ENCODE assay signal across 7 cellular contexts in the genomic region with DNA sequence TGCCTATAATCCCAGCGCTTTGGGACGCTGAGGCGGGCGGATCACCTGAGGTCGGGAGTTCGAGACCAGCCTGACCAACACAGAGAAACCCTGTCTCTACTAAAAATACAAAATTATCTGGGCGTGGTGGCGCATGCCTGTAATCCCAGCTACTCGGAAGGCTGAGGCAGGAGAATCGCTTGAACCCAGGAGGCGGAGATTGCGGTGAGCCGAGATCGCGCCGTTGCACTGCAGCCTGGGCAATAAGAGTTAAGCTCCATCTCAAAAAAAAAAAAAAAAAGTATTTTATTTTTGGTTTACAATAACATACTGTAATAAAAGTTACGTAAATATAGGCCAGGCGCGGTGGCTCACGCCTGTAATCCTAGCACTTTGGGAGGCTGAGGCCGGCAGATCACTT. TPM values are rescaled to one million over a fixed set of nuclear protein-coding genes. Genes with fewer than 3 reads are reported as not detected.
DNase-seq lines count a peak whose midpoint lies in the region; ATAC-seq and TF ChIP-seq lines count a peak whose summit lies in the region.
"Not testable (repeated sequence)": the region's sequence is repeated elsewhere in the genome, so short reads cannot be mapped to it uniquely, and the experiment has no call there.

No MANE protein-coding gene starts in this region.

- peak overlapping the region in 2 of 4 donors; percentile 79 to 86 for H3K4me3 Mint-ChIP-seq in CD4-positive, CD25-positive, alpha-beta regulatory T cell
- peak overlapping the region in 3 of 4 donors; percentile 78 to 85 (median 82) for H3K4me3 Mint-ChIP-seq in IgD-negative memory B cell
- H3K4me3 Mint-ChIP-seq in activated B cell treated with CpG ODN at 0.5 μM for 24 hours = peak overlapping the region; percentile 12
- not testable (repeated sequence) for H3K4me3 Mint-ChIP-seq in mesothelial cell of epicardium; progenitor cell of endocrine pancreas (ENCODE audit: low read depth)

- peaks cover 11% of the 10 kb centered on the region for H3K36me3 Mint-ChIP-seq in CD4-positive, CD25-positive, alpha-beta regulatory T cell
- H3K36me3 Mint-ChIP-seq in IgD-negative memory B cell; activated B cell treated with CpG ODN at 0.5 μM for 24 hours (ENCODE audit: low read depth); mesothelial cell of epicardium; progenitor cell of endocrine pancreas (ENCODE audit: insufficient read depth): not testable (repeated sequence)

- not testable (repeated sequence) for H3K9me3 ChIP-seq in CD4-positive, CD25-positive, alpha-beta regulatory T cell (ENCODE audit: control insufficient read depth in 2 of 2, low read length in 2 of 2); heart right ventricle

- POLR2A ChIA-PET in activated B cell treated with CpG ODN at 0.5 μM for 24 hours (lab: Charles Lee) = interaction anchor here (1.0 to 4.6 kb wide), 5 partner anchors 10 to 76 kb away, joined by 3 to 25 read pairs (median 7); no protein-coding TSS in a partner anchor

- 95 to 97% methylated on average over 21 of the region's 21 CpGs for WGBS in heart right ventricle, 2 donors

- H3K27ac Mint-ChIP-seq in CD4-positive, CD25-positive, alpha-beta regulatory T cell = peak overlapping the region; percentile 82 to 95 (median 88)
- H3K27ac Mint-ChIP-seq in IgD-negative memory B cell = peak overlapping the region; percentile 77 to 92 (median 79)
- peak overlapping the region; percentile 91 for H3K27ac Mint-ChIP-seq in activated B cell treated with CpG ODN at 0.5 μM for 24 hours
- peak overlapping the region; percentile 80 for H3K27ac Mint-ChIP-seq in mesothelial cell of epicardium
- peak overlapping the region; percentile 79 for H3K27ac Mint-ChIP-seq in progenitor cell of endocrine pancreas

- CTCF ChIA-PET in activated B cell treated with CpG ODN at 0.5 μM for 24 hours (lab: Charles Lee) = interaction anchor here (1.5 to 2.6 kb wide), 4 partner anchors 10 to 151 kb away, joined by 3 to 13 read pairs (median 8); partner anchors contain the start of gene SERPINB1

- intact Hi-C loops in activated B cell treated with CpG ODN at 0.5 μM for 24 hours (cut with micrococcal nuclease) = loop anchor here (5.0 kb wide), 1 partner anchor 125 kb away; the partner anchor contains the start of gene RIPK1
- intact Hi-C loops in heart right ventricle (cut with DNase I) = not testable (repeated sequence)

- not testable (repeated sequence) for TF ChIP-seq CTCF in activated B cell treated with CpG ODN at 0.5 μM for 24 hours (IDR thresholded peaks at IDR 0.05); heart right ventricle (IDR thresholded peaks at IDR 0.05); mesothelial cell of epicardium (IDR thresholded peaks at IDR 0.05; ENCODE audit: unreplicated experiment); progenitor cell of endocrine pancreas (IDR thresholded peaks at IDR 0.05; ENCODE audit: unreplicated experiment)

- not testable (repeated sequence) for ATAC-seq in CD4-positive, CD25-positive, alpha-beta regulatory T cell (ENCODE audit: low read depth in 2 of 2); activated B cell treated with CpG ODN at 0.5 μM for 24 hours (ENCODE audit: low read depth); heart right ventricle

- H3K36me3 ChIP-seq in CD4-positive, CD25-positive, alpha-beta regulatory T cell (ENCODE audit: control insufficient read depth, insufficient read depth, low read length); heart right ventricle: not testable (repeated sequence)

- H3K4me1 Mint-ChIP-seq in CD4-positive, CD25-positive, alpha-beta regulatory T cell = peaks cover 16 to 68% (median 26%) of the 10 kb centered on the region in 4 donors
- H3K4me1 Mint-ChIP-seq in IgD-negative memory B cell (peaks cover 51 to 61% (median 58%) of the 10 kb centered on the region in 3 donors), activated B cell treated with CpG ODN at 0.5 μM for 24 hours (peaks cover 81% of the 10 kb centered on the region), mesothelial cell of epicardium (peaks cover 22% of the 10 kb centered on the region), progenitor cell of endocrine pancreas (ENCODE audit: low read depth) (peaks cover 21% of the 10 kb centered on the region)

- not testable (repeated sequence) for H3K27me3 ChIP-seq in CD4-positive, CD25-positive, alpha-beta regulatory T cell (ENCODE audit: control insufficient read depth, insufficient read depth, low read length); heart right ventricle

- DNase-seq in CD4-positive, CD25-positive, alpha-beta regulatory T cell; activated B cell treated with CpG ODN at 0.5 μM for 24 hours; heart right ventricle; progenitor cell of endocrine pancreas (ENCODE audit: low spot score, unreplicated experiment): not testable (repeated sequence)
- peak; percentile 52 for DNase-seq in activated effector memory CD4-positive, alpha-beta T cell treated with anti-CD3 and anti-CD28 coated beads, Interleukin-2, amount 50 U/mL, for 16 hours
- peak in 1 of 2 experiments; percentile 9 for DNase-seq in mesothelial cell of epicardium (ENCODE audit: low spot score in 2 of 2, unreplicated experiment in 2 of 2)

- not testable (repeated sequence) for H3K9me3 Mint-ChIP-seq in CD4-positive, CD25-positive, alpha-beta regulatory T cell; IgD-negative memory B cell; activated B cell treated with CpG ODN at 0.5 μM for 24 hours; mesothelial cell of epicardium; progenitor cell of endocrine pancreas (ENCODE audit: low read depth)

- H3K4me1 ChIP-seq in CD4-positive, CD25-positive, alpha-beta regulatory T cell (ENCODE audit: control insufficient read depth, insufficient read depth, low read length, poor library complexity, severe bottlenecking) = peaks cover 57% of the 10 kb centered on the region
- H3K4me1 ChIP-seq in heart right ventricle = peaks cover 9 to 57% (median 24%) of the 10 kb centered on the region in 9 donors

- H3K27ac ChIP-seq in CD4-positive, CD25-positive, alpha-beta regulatory T cell (ENCODE audit: insufficient read depth, low read length, poor library complexity, severe bottlenecking) = peak overlapping the region; percentile 70
- H3K27ac ChIP-seq in heart right ventricle = peak overlapping the region in 8 of 10 donors; percentile 7 to 75 (median 63)

- peaks cover 25% of the 10 kb centered on the region for H3K27me3 Mint-ChIP-seq in CD4-positive, CD25-positive, alpha-beta regulatory T cell
- not testable (repeated sequence) for H3K27me3 Mint-ChIP-seq in IgD-negative memory B cell; activated B cell treated with CpG ODN at 0.5 μM for 24 hours; mesothelial cell of epicardium (ENCODE audit: low read depth); progenitor cell of endocrine pancreas

- H3K4me3 ChIP-seq in CD4-positive, CD25-positive, alpha-beta regulatory T cell (ENCODE audit: low read depth, low read length); heart right ventricle: not testable (repeated sequence)

RNA-seq across cellular contexts. Expression of gene SERPINB6, which starts 29.3 kb away (rescaled TPM):
- 3.9 TPM for total RNA-seq in CD4-positive, CD25-positive, alpha-beta regulatory T cell
- polyA plus RNA-seq in CD4-positive, CD25-positive, alpha-beta regulatory T cell = 10 to 100 TPM; 17.3 to 79.9 (median 40.7) TPM
- polyA plus RNA-seq in IgD-negative memory B cell = 77.8 TPM
- total RNA-seq in activated B cell treated with CpG ODN at 0.5 μM for 24 hours = 51.7 and 56.1 TPM in 2 replicates
- total RNA-seq in heart right ventricle = 100 to 1,000 TPM; 163 to 261 (median 183) TPM
- 100 to 1,000 TPM; 138 to 153 TPM for polyA plus RNA-seq in heart right ventricle
- 91.4 to 96.8 TPM (median 93.4 TPM) in 3 replicates for total RNA-seq in mesothelial cell of epicardium
- 220 and 226 TPM in 2 replicates for total RNA-seq in progenitor cell of endocrine pancreas

RNA-seq across cellular contexts. Expression of gene SERPINB9, which starts 39.0 kb away (rescaled TPM):
- total RNA-seq in CD4-positive, CD25-positive, alpha-beta regulatory T cell = 48.1 TPM
- 10 to 100 TPM; 29.1 to 46.2 (median 37.1) TPM for polyA plus RNA-seq in CD4-positive, CD25-positive, alpha-beta regulatory T cell
- polyA plus RNA-seq in IgD-negative memory B cell = 20.1 TPM
- total RNA-seq in activated B cell treated with CpG ODN at 0.5 μM for 24 hours = 142 and 149 TPM in 2 replicates
- 10 to 100 TPM in 1 of 10 donors, 1 to 10 TPM in 9; 3.6 to 10.9 (median 4.8) TPM for total RNA-seq in heart right ventricle
- polyA plus RNA-seq in heart right ventricle = 1 to 10 TPM; 2.2 to 3.8 TPM
- 28.2 to 30.9 TPM (median 30.6 TPM) in 3 replicates for total RNA-seq in mesothelial cell of epicardium
- total RNA-seq in progenitor cell of endocrine pancreas = 6.5 and 7.6 TPM in 2 replicates

RNA-seq across cellular contexts. Expression of gene NQO2, which starts 57.6 kb away (rescaled TPM):
- total RNA-seq in CD4-positive, CD25-positive, alpha-beta regulatory T cell = 27.4 TPM
- polyA plus RNA-seq in CD4-positive, CD25-positive, alpha-beta regulatory T cell = 100 to 1,000 TPM in 1 of 4 donors, 10 to 100 TPM in 3; 57.5 to 109 (median 68.6) TPM
- 27.6 TPM for polyA plus RNA-seq in IgD-negative memory B cell
- 11.9 and 12.3 TPM in 2 replicates for total RNA-seq in activated B cell treated with CpG ODN at 0.5 μM for 24 hours
- total RNA-seq in heart right ventricle = 10 to 100 TPM; 29.5 to 88.4 (median 48.2) TPM
- 100 to 1,000 TPM in 1 of 2 donors, 10 to 100 TPM in 1; 52.3 to 107 TPM for polyA plus RNA-seq in heart right ventricle
- 17.1 to 18.7 TPM (median 17.3 TPM) in 3 replicates for total RNA-seq in mesothelial cell of epicardium
- total RNA-seq in progenitor cell of endocrine pancreas = 41.3 and 45.8 TPM in 2 replicates

Comparison
In these comparisons a context has a peak if more than half of its experiments do, and no peak if none do; other contexts are left out.
1. RNA of gene SERPINB6, which starts 29.3 kb away (total RNA-seq): 220 to 226 TPM in progenitor cell of endocrine pancreas, 163 to 261 TPM in heart right ventricle, 91.4 to 96.8 TPM in mesothelial cell of epicardium and 51.7 to 56.1 TPM in activated B cell treated with CpG ODN at 0.5 μM for 24 hours; 3.9 TPM in CD4-positive, CD25-positive, alpha-beta regulatory T cell (single experiment); every median in the first group is over 10 times any median in the second.
2. Peak in every context shown above with its lines, with median percentiles within 50 percentile points of each other: H3K27ac Mint-ChIP-seq.